15 cellular contexts compared by ENCODE assay signal in genomic region chr9:16221350-16221749, GRCh38.
DNase-seq lines count a peak whose midpoint lies in the region; ATAC-seq lines count a peak whose summit lies in the region.
"Had no signal": no experiment of that assay in that cellular context is flagged by ENCODE, and none has a peak within 500 bp of the region (broad histone marks: within the 10 kb centered on the region; RNA-seq: fewer than 3 reads in every experiment).

No MANE protein-coding gene starts in this region.

- in situ Hi-C loops in G401 (cut with HindIII; ENCODE audit: low sequenced_read_pairs) = no loop called here

- ATAC-seq in GM18870 (IDR thresholded peaks at IDR 0.05; ENCODE audit: unreplicated experiment) (peak; percentile 43), left ventricle myocardium superior (peak; percentile 60), GM21737 (IDR thresholded peaks at IDR 0.05; ENCODE audit: unreplicated experiment) (no peak), GM21360 (IDR thresholded peaks at IDR 0.05; ENCODE audit: unreplicated experiment) (no peak)
- ATAC-seq: activated T-cell treated with anti-CD3 and anti-CD28 coated beads, Interleukin-2, amount 50 U/mL, for 72 hours; HepG2; upper lobe of right lung had no signal

- intact Hi-C loops in left ventricle myocardium superior (cut with micrococcal nuclease) = no loop called here

- DNase-seq in Ammon's horn (ENCODE audit: low spot score) (peak; percentile 32), NCI-H1092 (lab: John Stamatoyannopoulos, UW) (peak; percentile 35), left ventricle myocardium superior (peak; percentile 72), G401 (ENCODE audit: low spot score) (no peak), hippocampal formation (lab: John Stamatoyannopoulos, UW) (no peak)
- DNase-seq: activated CD4-positive, alpha-beta memory T cell treated with anti-CD3 and anti-CD28 coated beads for 36 hours; activated T-cell treated with anti-CD3 and anti-CD28 coated beads, Interleukin-2, amount 50 U/mL, for 72 hours; AML-193; DMS 273 treated with DMSO at 0.1 percent for 48 hours; NCI-H2171 treated with DMSO at 0.1 percent for 48 hours; upper lobe of right lung had no signal

Comparison
In these comparisons a context has a peak if more than half of its experiments do, and no peak if none do; other contexts are left out.
1. DNase-seq: peak in Ammon's horn (single experiment), NCI-H1092 (single experiment) and left ventricle myocardium superior (single experiment); none in G401 (single experiment) and hippocampal formation (0 of 2).
2. ATAC-seq: peak in GM18870 (single experiment) and left ventricle myocardium superior (single experiment); none in GM21737 (single experiment) and GM21360 (single experiment).